Comparison of ENCODE assay signal across 12 cellular contexts in the genomic region with DNA sequence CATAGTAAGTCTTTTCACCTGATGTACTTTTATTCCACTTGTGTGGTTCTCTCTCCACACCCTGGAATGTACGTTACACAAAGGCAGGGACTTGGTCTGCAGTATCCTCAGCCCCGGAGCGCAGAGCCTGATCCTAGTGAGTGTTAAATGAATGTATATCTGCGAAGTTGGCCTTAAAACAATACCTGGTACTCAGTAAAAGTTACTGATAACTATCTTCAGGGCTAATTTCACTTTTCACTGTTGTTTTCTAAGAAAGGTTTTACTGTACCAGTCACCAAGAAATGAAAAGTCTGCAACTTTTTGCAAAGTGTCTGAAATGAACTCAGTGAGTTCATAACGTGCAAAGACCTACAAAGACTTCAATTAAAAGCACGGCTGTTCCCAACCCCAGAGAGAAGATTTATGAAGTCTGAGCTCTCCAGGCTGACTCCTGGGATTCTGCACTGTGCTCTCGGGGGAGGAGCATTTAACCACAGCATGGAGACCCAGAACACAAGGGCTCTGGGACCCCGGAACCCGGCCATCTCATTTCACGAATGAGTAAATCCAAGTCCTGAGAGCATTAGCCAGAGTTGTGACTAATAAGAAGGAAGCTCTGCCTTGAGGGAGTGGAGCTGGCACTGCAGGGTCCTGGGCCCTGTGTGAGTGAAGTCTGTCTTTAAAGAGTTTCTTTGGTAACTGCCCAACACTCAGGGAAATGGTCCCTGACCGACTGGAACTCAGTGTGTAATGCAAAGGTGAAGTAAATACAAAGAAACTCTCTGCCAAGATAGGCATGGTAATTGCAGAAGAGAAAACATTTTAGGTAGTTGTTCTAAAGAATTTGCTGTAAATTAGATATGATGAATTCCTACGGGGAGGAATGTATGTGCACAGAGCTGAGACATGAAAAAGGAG.
DNase-seq lines count a peak whose midpoint lies in the region; ATAC-seq and TF ChIP-seq lines count a peak whose summit lies in the region.
"Had no signal": no experiment of that assay in that cellular context is flagged by ENCODE, and none has a peak within 500 bp of the region (broad histone marks: within the 10 kb centered on the region; RNA-seq: fewer than 3 reads in every experiment).

No MANE protein-coding gene starts in this region.

- no peaks in the 10 kb centered on the region for H3K9me3 ChIP-seq in lower lobe of right lung
- no peaks in the 10 kb centered on the region for H3K9me3 ChIP-seq in aorta (ENCODE audit: control insufficient read depth, low read length)

- H3K27me3 ChIP-seq in lower lobe of right lung (ENCODE audit: low read depth) (no peaks in the 10 kb centered on the region), aorta (ENCODE audit: control insufficient read depth in 1 of 2, insufficient read depth in 2 of 2, low read length in 1 of 2) (no peaks in the 10 kb centered on the region)

- no peaks in the 10 kb centered on the region for H3K9me3 Mint-ChIP-seq in activated naive CD8-positive, alpha-beta T cell (ENCODE audit: low read depth)

- peak overlapping the region; percentile 72 for H3K27ac Mint-ChIP-seq in activated naive CD8-positive, alpha-beta T cell
- H3K27ac Mint-ChIP-seq: WTC11 had no signal

- H3K4me1 ChIP-seq in lower lobe of right lung (peaks cover 22% of the 10 kb centered on the region), aorta (ENCODE audit: control insufficient read depth in 1 of 2, insufficient read depth in 2 of 2, low read length in 2 of 2) (peaks cover 9 to 12% of the 10 kb centered on the region in 2 donors)

- intact Hi-C loops in lower lobe of right lung (cut with DNase I) (no loop called here), aorta (cut with DNase I) (no loop called here)

- peaks cover 13% of the 10 kb centered on the region for H3K4me1 Mint-ChIP-seq in activated naive CD8-positive, alpha-beta T cell (ENCODE audit: low read depth)

- ATAC-seq in lower lobe of right lung (peak; percentile 18 to 28), aorta (ENCODE audit: low FRiP score) (no peak), GM19324 (IDR thresholded peaks at IDR 0.05; ENCODE audit: low FRiP score, unreplicated experiment) (no peak)

- no peaks in the 10 kb centered on the region for H3K36me3 Mint-ChIP-seq in activated naive CD8-positive, alpha-beta T cell
- H3K36me3 Mint-ChIP-seq: WTC11 had no signal

- H3K4me3 ChIP-seq in lower lobe of right lung (no peak overlapping the region), aorta (ENCODE audit: low read length in 2 of 2) (no peak overlapping the region)

- H3K4me3 Mint-ChIP-seq in activated naive CD8-positive, alpha-beta T cell, result no peak overlapping the region
- H3K4me3 Mint-ChIP-seq: WTC11 had no signal

- no peak overlapping the region for H3K27ac ChIP-seq in lower lobe of right lung
- H3K27ac ChIP-seq in aorta (ENCODE audit: low read depth in 1 of 2, low read length in 2 of 2), result peak overlapping the region; percentile 91 to 93

- 24 to 26% methylated on average over 12 of the region's 12 CpGs for WGBS in aorta, 2 donors

- H3K36me3 ChIP-seq in lower lobe of right lung, result no peaks in the 10 kb centered on the region
- no peaks in the 10 kb centered on the region for H3K36me3 ChIP-seq in aorta (ENCODE audit: control insufficient read depth in 1 of 2, insufficient read depth in 2 of 2, low read length in 1 of 2)

- no peak for TF ChIP-seq CTCF in lower lobe of right lung (IDR thresholded peaks at IDR 0.05)

- peak; percentile 24 for DNase-seq in stimulated activated CD4-positive, alpha-beta T cell treated with anti-CD3 and anti-CD28 coated beads, Interleukin-1b, Interleukin-23, amount 100 ng/mL, for 48 hours
- DNase-seq in stimulated activated CD4-positive, alpha-beta T cell treated with anti-CD3 and anti-CD28 coated beads, Interleukin-4, amount 100 ng/mL, for 4 hours, result no peak
- DNase-seq in lower lobe of right lung, result no peak
- peak in 1 of 2 donors; percentile 79 for DNase-seq in aorta
- no peak for DNase-seq in occipital lobe (lab: John Stamatoyannopoulos, UW)
- no peak for DNase-seq in medulla oblongata (ENCODE audit: extremely low spot score)
- DNase-seq: NCI-H510A, SHP77, substantia nigra had no signal

- no peaks in the 10 kb centered on the region for H3K27me3 Mint-ChIP-seq in activated naive CD8-positive, alpha-beta T cell

Comparison
In these comparisons a context has a peak if more than half of its experiments do, and no peak if none do; other contexts are left out.
1. ATAC-seq: peak in lower lobe of right lung (2 of 2); none in aorta (single experiment) and GM19324 (single experiment).